ENCODE assay signal across 8 cellular contexts in the genomic region with DNA sequence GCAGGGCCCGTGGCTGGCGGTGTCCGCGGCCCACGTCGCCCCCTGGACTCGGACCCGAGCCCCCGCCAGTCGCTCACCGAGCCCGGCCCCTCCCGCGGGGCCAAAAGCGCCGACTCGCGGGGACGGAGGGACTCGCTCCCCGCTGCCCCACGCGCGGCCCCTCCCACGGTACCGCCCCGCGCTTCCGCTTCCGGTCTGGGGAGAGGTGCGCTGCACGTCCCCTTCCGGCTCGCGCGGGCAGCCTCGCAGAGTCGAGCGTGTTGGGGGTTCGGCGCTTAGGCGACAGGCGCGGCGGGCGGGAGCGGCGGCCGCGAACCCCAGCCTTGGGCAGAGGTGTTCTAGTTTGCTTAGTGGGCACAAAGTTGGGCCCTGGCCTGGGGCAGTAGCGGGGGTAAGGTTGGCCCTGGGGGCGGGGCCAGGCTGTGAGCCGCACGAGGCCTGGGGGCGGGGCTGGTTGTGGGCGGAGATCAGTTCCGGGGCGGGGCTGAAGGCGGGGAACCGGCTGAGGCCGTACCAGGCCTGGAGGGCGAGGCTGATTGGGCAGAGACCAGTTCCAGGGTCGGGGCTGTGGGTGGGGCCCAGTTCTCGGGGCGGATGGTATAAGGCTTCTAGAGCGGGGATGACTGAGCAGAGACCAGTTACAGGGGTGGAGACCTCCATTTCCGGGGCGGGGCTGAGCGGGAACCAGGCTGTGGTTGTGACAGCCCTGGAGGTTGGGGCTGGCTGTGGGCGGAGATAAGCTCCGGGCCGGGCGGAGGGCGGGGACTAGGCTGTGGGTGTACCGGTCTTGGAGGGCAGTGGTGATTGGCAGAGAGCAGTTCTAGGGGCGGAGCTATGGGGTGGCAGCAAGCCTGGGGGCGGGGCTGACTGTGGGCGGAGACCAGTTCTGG. TPM values are rescaled to one million over a fixed set of nuclear protein-coding genes. Genes with fewer than 3 reads are reported as not detected.
DNase-seq lines count a peak whose midpoint lies in the region; ATAC-seq and TF ChIP-seq lines count a peak whose summit lies in the region.

A gene (plus strand): TSS at position 246 of the 890 bp plus-strand sequence. CDS start 10,302 bp downstream, outside the sequence.
A gene (minus strand): TSS at position 173 of the 890 bp plus-strand sequence. CDS start 9,645 bp downstream, outside the sequence.

- DNase-seq in LHCN-M2 (ENCODE audit: low read depth) (peak; percentile 94), activated gamma-delta T cell treated with Interleukin-2 at 50 U/mL for 16 hours (peak; percentile 98), fibroblast of villous mesenchyme (ENCODE audit: low read depth) (peak; percentile 97), neural crest cell (ENCODE audit: low read depth, low spot score) (peak; percentile 95)

- H3K36me3 Mint-ChIP-seq in neural crest cell (ENCODE audit: low read depth): peaks cover 13% of the 10 kb centered on the region

- peaks cover 13% of the 10 kb centered on the region for H3K4me1 ChIP-seq in DOHH2 (ENCODE audit: control insufficient read depth, low read length)
- H3K4me1 ChIP-seq in stomach smooth muscle (ENCODE audit: control insufficient read depth, insufficient read depth, low read length): peaks cover 9% of the 10 kb centered on the region

- TF ChIP-seq POLR2A in Raji (IDR thresholded peaks at IDR 0.05; ENCODE audit: insufficient read depth, low read depth, low read length): peak; percentile 51

- H3K4me3 Mint-ChIP-seq in neural crest cell: peak within 1 kb of the TSS; percentile 99

- peak; percentile 52 for TF ChIP-seq CTCF in DOHH2 (IDR thresholded peaks at IDR 0.05; ENCODE audit: low read depth, low read length, poor library complexity, severe bottlenecking)
- TF ChIP-seq CTCF in fibroblast of villous mesenchyme (IDR thresholded peaks at IDR 0.05; ENCODE audit: insufficient read depth, low read depth, low read length): no peak
- TF ChIP-seq CTCF in neural crest cell (conservative IDR thresholded peaks at IDR 0.05): no peak

- no peaks in the 10 kb centered on the region for H3K36me3 ChIP-seq in DOHH2 (ENCODE audit: control insufficient read depth, low read length)
- peaks cover 10 to 14% of the 10 kb centered on the region in 2 donors for H3K36me3 ChIP-seq in stomach smooth muscle (ENCODE audit: control insufficient read depth in 2 of 2, insufficient read depth in 2 of 2, low read length in 2 of 2)

- H3K9me3 Mint-ChIP-seq in neural crest cell: peaks cover 11% of the 10 kb centered on the region

- H3K9me2 ChIP-seq in DOHH2 (replicated peaks; ENCODE audit: control insufficient read depth, low read length): no peaks in the 10 kb centered on the region

- peak within 1 kb of the TSS; percentile 94 for H3K27ac Mint-ChIP-seq in neural crest cell (ENCODE audit: unreplicated experiment)

- H3K9me3 ChIP-seq in DOHH2 (ENCODE audit: control insufficient read depth, insufficient read depth, low read length) (no peaks in the 10 kb centered on the region), stomach smooth muscle (ENCODE audit: control insufficient read depth in 2 of 2, low read length in 2 of 2) (no peaks in the 10 kb centered on the region)

- H3K27me3 ChIP-seq in DOHH2 (ENCODE audit: control insufficient read depth, low read length) (no peaks in the 10 kb centered on the region), stomach smooth muscle (ENCODE audit: control insufficient read depth in 1 of 2, insufficient read depth in 2 of 2, low read length in 2 of 2) (no peaks in the 10 kb centered on the region)

- no peaks in the 10 kb centered on the region for H4K20me1 ChIP-seq in DOHH2 (ENCODE audit: control insufficient read depth, insufficient read depth, low read depth, low read length)

- H3K79me2 ChIP-seq in DOHH2 (ENCODE audit: control insufficient read depth, low read length): no peaks in the 10 kb centered on the region

- H3K4me1 Mint-ChIP-seq in neural crest cell: peaks cover 16% of the 10 kb centered on the region

- peak; percentile 82 for ATAC-seq in GM21825 (IDR thresholded peaks at IDR 0.05; ENCODE audit: unreplicated experiment)

- H3K4me3 ChIP-seq in DOHH2 (ENCODE audit: low read length) (peak within 1 kb of the TSS; percentile 87), fibroblast of villous mesenchyme (ENCODE audit: low read depth, low read length) (peak within 1 kb of the TSS; percentile 79), stomach smooth muscle (ENCODE audit: low read length in 2 of 2) (peak within 1 kb of the TSS; percentile 83 to 91)

- no peaks in the 10 kb centered on the region for H3F3A ChIP-seq in DOHH2 (ENCODE audit: control insufficient read depth, insufficient read depth)

- H3K27ac ChIP-seq in DOHH2 (ENCODE audit: low read depth, low read length) (peak within 1 kb of the TSS; percentile 65), stomach smooth muscle (ENCODE audit: low read length) (peak within 1 kb of the TSS; percentile 80)

- H3K4me2 ChIP-seq in DOHH2 (ENCODE audit: low read length): peak within 1 kb of the TSS; percentile 74

- H3K9ac ChIP-seq in stomach smooth muscle (ENCODE audit: low read length in 2 of 2): peak within 1 kb of the TSS; percentile 90 to 95

- H3K27me3 Mint-ChIP-seq in neural crest cell (ENCODE audit: low read depth): peaks cover 23% of the 10 kb centered on the region

RNA-seq across cellular contexts. Expression of the first gene that starts in this region (rescaled TPM):
- total RNA-seq in LHCN-M2 (2014; rRNA removed): not detected in 2 replicates
- polyA plus RNA-seq in LHCN-M2 (2012): not detected
- total RNA-seq in fibroblast of villous mesenchyme: not detected in 2 replicates
- total RNA-seq in neural crest cell: not detected in 2 replicates

RNA-seq across cellular contexts. Expression of the second gene that starts in this region (rescaled TPM):
- total RNA-seq in LHCN-M2 (2014; rRNA removed): 22.7 and 27.2 TPM in 2 replicates
- 5.2 TPM for polyA plus RNA-seq in LHCN-M2 (2012)
- 11.7 and 12.2 TPM in 2 replicates for total RNA-seq in fibroblast of villous mesenchyme
- 40.6 and 41.0 TPM in 2 replicates for total RNA-seq in neural crest cell

Comparison
In these comparisons a context has a peak if more than half of its experiments do, and no peak if none do; other contexts are left out.
1. Peak in every context shown above with its lines: DNase-seq, ATAC-seq, H3K4me3 ChIP-seq and H3K27ac ChIP-seq.